In the genomic region with DNA sequence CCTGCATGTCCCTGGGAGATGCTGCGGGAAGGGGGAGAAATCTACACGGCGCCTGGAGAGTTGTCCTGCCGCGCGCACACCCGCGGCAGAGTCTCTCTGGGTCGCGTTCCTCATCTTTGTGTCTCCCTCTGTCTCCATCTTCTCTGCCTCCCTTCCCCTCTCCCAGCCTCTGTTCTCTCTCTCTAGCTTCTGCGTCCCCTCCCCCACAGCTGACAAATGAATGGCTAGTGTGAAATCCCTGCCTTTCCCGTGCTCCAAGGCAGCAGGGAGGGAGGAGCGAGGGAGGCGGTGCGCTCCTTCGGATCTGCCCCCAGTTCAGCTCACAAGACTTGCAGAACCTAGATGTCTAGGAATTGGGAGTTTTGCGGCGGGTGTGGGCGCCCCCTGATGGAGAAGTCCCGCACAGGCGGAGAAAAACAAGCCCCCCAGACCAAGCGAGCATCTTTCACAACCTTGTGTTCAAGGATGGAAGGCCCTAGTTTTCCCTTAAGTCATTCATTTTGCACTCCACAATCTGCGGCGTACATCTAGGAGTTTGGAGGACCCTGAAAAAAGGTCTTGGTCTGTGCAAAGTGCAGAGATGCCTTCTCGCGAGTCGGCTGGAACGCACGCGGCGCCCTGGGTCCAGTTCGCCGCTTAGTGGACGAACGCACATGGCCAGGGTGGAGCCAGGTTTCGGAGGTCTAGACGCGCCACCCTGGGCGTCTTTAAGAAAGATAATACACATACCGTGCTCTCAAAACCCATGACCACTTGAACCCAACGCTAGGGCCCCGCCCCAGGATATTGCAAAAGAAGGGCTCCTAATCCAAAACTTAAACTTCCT, we compare ENCODE assay signal across 1 cellular context.
TF ChIP-seq lines count a peak whose summit lies in the region.

No MANE protein-coding gene starts in this region.

TF ChIP-seq in K562, 482 proteins besides CTCF, POLR2A, EP300 and RAD21 (continues in another document):
- no peak for TF ChIP-seq FIP1L1 (IDR thresholded peaks at IDR 0.05; ENCODE audit: low read depth, low read length, poor library complexity, severe bottlenecking)
- TF ChIP-seq ZBTB1 (CRISPR knock-in tag; IDR thresholded peaks at IDR 0.05; ENCODE audit: borderline replicate concordance, low read depth) = peak; percentile 22; the same call in 1 of the 2 replicates
- TF ChIP-seq MAZ (CRISPR knock-in tag; conservative IDR thresholded peaks at IDR 0.05 in 1 of 2, IDR thresholded peaks at IDR 0.05 in 1 of 2) = peak in 1 of 2 experiments; percentile 57; a peak in 2 of 4 replicates
- TF ChIP-seq ZKSCAN1 (IDR thresholded peaks at IDR 0.05; ENCODE audit: low read depth, low read length) = no peak
- TF ChIP-seq EP400 (IDR thresholded peaks at IDR 0.05) = peak; percentile 75
- peak; percentile 18; the same call in 1 of the 2 replicates for TF ChIP-seq STAG1 (CRISPR knock-in tag; IDR thresholded peaks at IDR 0.05; ENCODE audit: borderline replicate concordance)
- peak; percentile 32; the same call in 1 of the 2 replicates for TF ChIP-seq BHLHE40 (IDR thresholded peaks at IDR 0.05; ENCODE audit: low read length)
- no peak for TF ChIP-seq SMARCB1 (IDR thresholded peaks at IDR 0.05; ENCODE audit: insufficient read length, low read depth)
- TF ChIP-seq SMAD4 (CRISPR knock-in tag; conservative IDR thresholded peaks at IDR 0.05) = peak; percentile 57
- TF ChIP-seq ZNF12 (CRISPR knock-in tag; IDR thresholded peaks at IDR 0.05) = no peak
- TF ChIP-seq EZH2 (IDR thresholded peaks at IDR 0.05; ENCODE audit: borderline replicate concordance, low read depth, low read length) = no peak
- no peak for TF ChIP-seq HDGF (IDR thresholded peaks at IDR 0.05)
- TF ChIP-seq POLR2AphosphoS5 (IDR thresholded peaks at IDR 0.05; ENCODE audit: control insufficient read depth, insufficient read depth, low read depth, low read length) = no peak
- TF ChIP-seq, protein P1, sequence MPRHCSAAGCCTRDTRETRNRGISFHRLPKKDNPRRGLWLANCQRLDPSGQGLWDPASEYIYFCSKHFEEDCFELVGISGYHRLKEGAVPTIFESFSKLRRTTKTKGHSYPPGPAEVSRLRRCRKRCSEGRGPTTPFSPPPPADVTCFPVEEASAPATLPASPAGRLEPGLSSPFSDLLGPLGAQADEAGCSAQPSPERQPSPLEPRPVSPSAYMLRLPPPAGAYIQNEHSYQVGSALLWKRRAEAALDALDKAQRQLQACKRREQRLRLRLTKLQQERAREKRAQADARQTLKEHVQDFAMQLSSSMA (CRISPR knock-in tag; IDR thresholded peaks at IDR 0.05) = no peak
- no peak for TF ChIP-seq CBFA2T3 (IDR thresholded peaks at IDR 0.05)
- TF ChIP-seq TCF7L2 (IDR thresholded peaks at IDR 0.05; ENCODE audit: low read depth, low read length) = no peak
- TF ChIP-seq MBD2 (IDR thresholded peaks at IDR 0.05; ENCODE audit: borderline replicate concordance, low read depth) = no peak
- TF ChIP-seq ZNF197 (CRISPR knock-in tag; IDR thresholded peaks at IDR 0.05; ENCODE audit: low read depth) = no peak
- TF ChIP-seq, protein P2, sequence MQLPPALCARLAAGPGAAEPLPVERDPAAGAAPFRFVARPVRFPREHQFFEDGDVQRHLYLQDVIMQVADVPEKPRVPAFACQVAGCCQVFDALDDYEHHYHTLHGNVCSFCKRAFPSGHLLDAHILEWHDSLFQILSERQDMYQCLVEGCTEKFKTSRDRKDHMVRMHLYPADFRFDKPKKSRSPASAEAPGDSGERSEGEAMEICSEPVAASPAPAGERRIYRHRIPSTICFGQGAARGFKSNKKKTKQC (CRISPR knock-in tag; IDR thresholded peaks at IDR 0.05) = peak; percentile 43
- TF ChIP-seq NCOA2 (IDR thresholded peaks at IDR 0.05; ENCODE audit: partially characterized antibody in 2 of 2) = no peak
- TF ChIP-seq ILK (tag; IDR thresholded peaks at IDR 0.05; ENCODE audit: borderline replicate concordance, low read depth) = no peak
- peak; percentile 74; the same call in 1 of the 2 replicates for TF ChIP-seq MYC (IDR thresholded peaks at IDR 0.05; ENCODE audit: low read depth, low read length)
- 0 out of 2 replicates have a peak, but pooled peaks have one; percentile 39 for TF ChIP-seq MYC (CRISPR knock-in tag; IDR thresholded peaks at IDR 0.05; ENCODE audit: borderline replicate concordance, low read depth)
- TF ChIP-seq SIN3B (IDR thresholded peaks at IDR 0.05; ENCODE audit: low read depth) = peak; percentile 26; the same call in 1 of the 2 replicates
- TF ChIP-seq TAF1 (IDR thresholded peaks at IDR 0.05; ENCODE audit: control insufficient read depth, extremely low read depth, insufficient read depth, low read length, severe bottlenecking) = no peak
- TF ChIP-seq HDAC1 (IDR thresholded peaks at IDR 0.05) = no peak
- TF ChIP-seq CTBP1 (IDR thresholded peaks at IDR 0.05; ENCODE audit: borderline replicate concordance) = peak; percentile 49
- no peak for TF ChIP-seq BACH1 (tag; IDR thresholded peaks at IDR 0.05)
- no peak for TF ChIP-seq COPS2 (conservative IDR thresholded peaks at IDR 0.05)
- no peak for TF ChIP-seq ZNF263 (CRISPR knock-in tag; IDR thresholded peaks at IDR 0.05; ENCODE audit: borderline replicate concordance)
- TF ChIP-seq, protein P3, sequence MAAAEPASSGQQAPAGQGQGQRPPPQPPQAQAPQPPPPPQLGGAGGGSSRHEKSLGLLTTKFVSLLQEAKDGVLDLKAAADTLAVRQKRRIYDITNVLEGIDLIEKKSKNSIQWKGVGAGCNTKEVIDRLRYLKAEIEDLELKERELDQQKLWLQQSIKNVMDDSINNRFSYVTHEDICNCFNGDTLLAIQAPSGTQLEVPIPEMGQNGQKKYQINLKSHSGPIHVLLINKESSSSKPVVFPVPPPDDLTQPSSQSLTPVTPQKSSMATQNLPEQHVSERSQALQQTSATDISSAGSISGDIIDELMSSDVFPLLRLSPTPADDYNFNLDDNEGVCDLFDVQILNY (CRISPR knock-in tag; IDR thresholded peaks at IDR 0.05) = no peak
- TF ChIP-seq, protein P4, sequence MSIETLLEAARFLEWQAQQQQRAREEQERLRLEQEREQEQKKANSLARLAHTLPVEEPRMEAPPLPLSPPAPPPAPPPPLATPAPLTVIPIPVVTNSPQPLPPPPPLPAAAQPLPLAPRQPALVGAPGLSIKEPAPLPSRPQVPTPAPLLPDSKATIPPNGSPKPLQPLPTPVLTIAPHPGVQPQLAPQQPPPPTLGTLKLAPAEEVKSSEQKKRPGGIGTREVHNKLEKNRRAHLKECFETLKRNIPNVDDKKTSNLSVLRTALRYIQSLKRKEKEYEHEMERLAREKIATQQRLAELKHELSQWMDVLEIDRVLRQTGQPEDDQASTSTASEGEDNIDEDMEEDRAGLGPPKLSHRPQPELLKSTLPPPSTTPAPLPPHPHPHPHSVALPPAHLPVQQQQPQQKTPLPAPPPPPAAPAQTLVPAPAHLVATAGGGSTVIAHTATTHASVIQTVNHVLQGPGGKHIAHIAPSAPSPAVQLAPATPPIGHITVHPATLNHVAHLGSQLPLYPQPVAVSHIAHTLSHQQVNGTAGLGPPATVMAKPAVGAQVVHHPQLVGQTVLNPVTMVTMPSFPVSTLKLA (conservative IDR thresholded peaks at IDR 0.05) = peak; percentile 86 to 87
- peak; percentile 5 for TF ChIP-seq L3MBTL2 (IDR thresholded peaks at IDR 0.05)
- TF ChIP-seq TRIM24 (IDR thresholded peaks at IDR 0.05) = 0 out of 4 replicates have a peak, but pooled peaks of 1 of the 2 experiments have one; percentile 10
- TF ChIP-seq, protein P5, sequence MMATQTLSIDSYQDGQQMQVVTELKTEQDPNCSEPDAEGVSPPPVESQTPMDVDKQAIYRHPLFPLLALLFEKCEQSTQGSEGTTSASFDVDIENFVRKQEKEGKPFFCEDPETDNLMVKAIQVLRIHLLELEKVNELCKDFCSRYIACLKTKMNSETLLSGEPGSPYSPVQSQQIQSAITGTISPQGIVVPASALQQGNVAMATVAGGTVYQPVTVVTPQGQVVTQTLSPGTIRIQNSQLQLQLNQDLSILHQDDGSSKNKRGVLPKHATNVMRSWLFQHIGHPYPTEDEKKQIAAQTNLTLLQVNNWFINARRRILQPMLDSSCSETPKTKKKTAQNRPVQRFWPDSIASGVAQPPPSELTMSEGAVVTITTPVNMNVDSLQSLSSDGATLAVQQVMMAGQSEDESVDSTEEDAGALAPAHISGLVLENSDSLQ (IDR thresholded peaks at IDR 0.05) = no peak
- TF ChIP-seq ATF7 (IDR thresholded peaks at IDR 0.05) = no peak
- no peak for TF ChIP-seq PTTG1 (tag; IDR thresholded peaks at IDR 0.05; ENCODE audit: low read depth)
- TF ChIP-seq KDM1A (IDR thresholded peaks at IDR 0.05) = no peak
- no peak for TF ChIP-seq KLF6 (CRISPR knock-in tag; IDR thresholded peaks at IDR 0.05; ENCODE audit: borderline replicate concordance)
- TF ChIP-seq, protein P6, sequence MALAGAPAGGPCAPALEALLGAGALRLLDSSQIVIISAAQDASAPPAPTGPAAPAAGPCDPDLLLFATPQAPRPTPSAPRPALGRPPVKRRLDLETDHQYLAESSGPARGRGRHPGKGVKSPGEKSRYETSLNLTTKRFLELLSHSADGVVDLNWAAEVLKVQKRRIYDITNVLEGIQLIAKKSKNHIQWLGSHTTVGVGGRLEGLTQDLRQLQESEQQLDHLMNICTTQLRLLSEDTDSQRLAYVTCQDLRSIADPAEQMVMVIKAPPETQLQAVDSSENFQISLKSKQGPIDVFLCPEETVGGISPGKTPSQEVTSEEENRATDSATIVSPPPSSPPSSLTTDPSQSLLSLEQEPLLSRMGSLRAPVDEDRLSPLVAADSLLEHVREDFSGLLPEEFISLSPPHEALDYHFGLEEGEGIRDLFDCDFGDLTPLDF (CRISPR knock-in tag; IDR thresholded peaks at IDR 0.05) = no peak
- TF ChIP-seq, protein P7, sequence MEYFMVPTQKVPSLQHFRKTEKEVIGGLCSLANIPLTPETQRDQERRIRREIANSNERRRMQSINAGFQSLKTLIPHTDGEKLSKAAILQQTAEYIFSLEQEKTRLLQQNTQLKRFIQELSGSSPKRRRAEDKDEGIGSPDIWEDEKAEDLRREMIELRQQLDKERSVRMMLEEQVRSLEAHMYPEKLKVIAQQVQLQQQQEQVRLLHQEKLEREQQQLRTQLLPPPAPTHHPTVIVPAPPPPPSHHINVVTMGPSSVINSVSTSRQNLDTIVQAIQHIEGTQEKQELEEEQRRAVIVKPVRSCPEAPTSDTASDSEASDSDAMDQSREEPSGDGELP (CRISPR knock-in tag; IDR thresholded peaks at IDR 0.05; ENCODE audit: borderline replicate concordance) = 0 out of 2 replicates have a peak, but pooled peaks have one; percentile 23
- no peak for TF ChIP-seq ZNF561 (CRISPR knock-in tag; conservative IDR thresholded peaks at IDR 0.05)
- TF ChIP-seq, protein P8, sequence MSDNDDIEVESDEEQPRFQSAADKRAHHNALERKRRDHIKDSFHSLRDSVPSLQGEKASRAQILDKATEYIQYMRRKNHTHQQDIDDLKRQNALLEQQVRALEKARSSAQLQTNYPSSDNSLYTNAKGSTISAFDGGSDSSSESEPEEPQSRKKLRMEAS (CRISPR knock-in tag; IDR thresholded peaks at IDR 0.05) = peak; percentile 86
- TF ChIP-seq DPF2 (IDR thresholded peaks at IDR 0.05) = no peak
- TF ChIP-seq ZNF785 (CRISPR knock-in tag; IDR thresholded peaks at IDR 0.05) = no peak
- no peak for TF ChIP-seq ZNF24 (IDR thresholded peaks at IDR 0.05)
- TF ChIP-seq GATAD2B (IDR thresholded peaks at IDR 0.05; ENCODE audit: borderline replicate concordance) = 0 out of 2 replicates have a peak, but pooled peaks have one; percentile 28
- no peak for TF ChIP-seq ATF1 (CRISPR knock-in tag; IDR thresholded peaks at IDR 0.05)
- peak; percentile 16; the same call in 1 of the 2 replicates for TF ChIP-seq ATF1 (tag; IDR thresholded peaks at IDR 0.05)
- TF ChIP-seq, protein P9, sequence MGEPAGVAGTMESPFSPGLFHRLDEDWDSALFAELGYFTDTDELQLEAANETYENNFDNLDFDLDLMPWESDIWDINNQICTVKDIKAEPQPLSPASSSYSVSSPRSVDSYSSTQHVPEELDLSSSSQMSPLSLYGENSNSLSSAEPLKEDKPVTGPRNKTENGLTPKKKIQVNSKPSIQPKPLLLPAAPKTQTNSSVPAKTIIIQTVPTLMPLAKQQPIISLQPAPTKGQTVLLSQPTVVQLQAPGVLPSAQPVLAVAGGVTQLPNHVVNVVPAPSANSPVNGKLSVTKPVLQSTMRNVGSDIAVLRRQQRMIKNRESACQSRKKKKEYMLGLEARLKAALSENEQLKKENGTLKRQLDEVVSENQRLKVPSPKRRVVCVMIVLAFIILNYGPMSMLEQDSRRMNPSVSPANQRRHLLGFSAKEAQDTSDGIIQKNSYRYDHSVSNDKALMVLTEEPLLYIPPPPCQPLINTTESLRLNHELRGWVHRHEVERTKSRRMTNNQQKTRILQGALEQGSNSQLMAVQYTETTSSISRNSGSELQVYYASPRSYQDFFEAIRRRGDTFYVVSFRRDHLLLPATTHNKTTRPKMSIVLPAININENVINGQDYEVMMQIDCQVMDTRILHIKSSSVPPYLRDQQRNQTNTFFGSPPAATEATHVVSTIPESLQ (CRISPR knock-in tag; IDR thresholded peaks at IDR 0.05) = peak; percentile 21; the same call in 1 of the 2 replicates
- peak; percentile 73 for TF ChIP-seq CEBPB (tag; IDR thresholded peaks at IDR 0.05)
- TF ChIP-seq, protein P10, sequence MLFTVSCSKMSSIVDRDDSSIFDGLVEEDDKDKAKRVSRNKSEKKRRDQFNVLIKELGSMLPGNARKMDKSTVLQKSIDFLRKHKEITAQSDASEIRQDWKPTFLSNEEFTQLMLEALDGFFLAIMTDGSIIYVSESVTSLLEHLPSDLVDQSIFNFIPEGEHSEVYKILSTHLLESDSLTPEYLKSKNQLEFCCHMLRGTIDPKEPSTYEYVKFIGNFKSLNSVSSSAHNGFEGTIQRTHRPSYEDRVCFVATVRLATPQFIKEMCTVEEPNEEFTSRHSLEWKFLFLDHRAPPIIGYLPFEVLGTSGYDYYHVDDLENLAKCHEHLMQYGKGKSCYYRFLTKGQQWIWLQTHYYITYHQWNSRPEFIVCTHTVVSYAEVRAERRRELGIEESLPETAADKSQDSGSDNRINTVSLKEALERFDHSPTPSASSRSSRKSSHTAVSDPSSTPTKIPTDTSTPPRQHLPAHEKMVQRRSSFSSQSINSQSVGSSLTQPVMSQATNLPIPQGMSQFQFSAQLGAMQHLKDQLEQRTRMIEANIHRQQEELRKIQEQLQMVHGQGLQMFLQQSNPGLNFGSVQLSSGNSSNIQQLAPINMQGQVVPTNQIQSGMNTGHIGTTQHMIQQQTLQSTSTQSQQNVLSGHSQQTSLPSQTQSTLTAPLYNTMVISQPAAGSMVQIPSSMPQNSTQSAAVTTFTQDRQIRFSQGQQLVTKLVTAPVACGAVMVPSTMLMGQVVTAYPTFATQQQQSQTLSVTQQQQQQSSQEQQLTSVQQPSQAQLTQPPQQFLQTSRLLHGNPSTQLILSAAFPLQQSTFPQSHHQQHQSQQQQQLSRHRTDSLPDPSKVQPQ (CRISPR knock-in tag; IDR thresholded peaks at IDR 0.05; ENCODE audit: borderline replicate concordance) = no peak
- TF ChIP-seq, protein P11, sequence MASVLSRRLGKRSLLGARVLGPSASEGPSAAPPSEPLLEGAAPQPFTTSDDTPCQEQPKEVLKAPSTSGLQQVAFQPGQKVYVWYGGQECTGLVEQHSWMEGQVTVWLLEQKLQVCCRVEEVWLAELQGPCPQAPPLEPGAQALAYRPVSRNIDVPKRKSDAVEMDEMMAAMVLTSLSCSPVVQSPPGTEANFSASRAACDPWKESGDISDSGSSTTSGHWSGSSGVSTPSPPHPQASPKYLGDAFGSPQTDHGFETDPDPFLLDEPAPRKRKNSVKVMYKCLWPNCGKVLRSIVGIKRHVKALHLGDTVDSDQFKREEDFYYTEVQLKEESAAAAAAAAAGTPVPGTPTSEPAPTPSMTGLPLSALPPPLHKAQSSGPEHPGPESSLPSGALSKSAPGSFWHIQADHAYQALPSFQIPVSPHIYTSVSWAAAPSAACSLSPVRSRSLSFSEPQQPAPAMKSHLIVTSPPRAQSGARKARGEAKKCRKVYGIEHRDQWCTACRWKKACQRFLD (CRISPR knock-in tag; IDR thresholded peaks at IDR 0.05) = no peak
- no peak for TF ChIP-seq CBX8 (IDR thresholded peaks at IDR 0.05; ENCODE audit: borderline replicate concordance, extremely low read depth, low read depth, low read length, poor library complexity, severe bottlenecking)
- TF ChIP-seq TEAD2 (tag; IDR thresholded peaks at IDR 0.05) = no peak
- no peak for TF ChIP-seq ZNF695 (CRISPR knock-in tag; IDR thresholded peaks at IDR 0.05)
